In the genomic region with DNA sequence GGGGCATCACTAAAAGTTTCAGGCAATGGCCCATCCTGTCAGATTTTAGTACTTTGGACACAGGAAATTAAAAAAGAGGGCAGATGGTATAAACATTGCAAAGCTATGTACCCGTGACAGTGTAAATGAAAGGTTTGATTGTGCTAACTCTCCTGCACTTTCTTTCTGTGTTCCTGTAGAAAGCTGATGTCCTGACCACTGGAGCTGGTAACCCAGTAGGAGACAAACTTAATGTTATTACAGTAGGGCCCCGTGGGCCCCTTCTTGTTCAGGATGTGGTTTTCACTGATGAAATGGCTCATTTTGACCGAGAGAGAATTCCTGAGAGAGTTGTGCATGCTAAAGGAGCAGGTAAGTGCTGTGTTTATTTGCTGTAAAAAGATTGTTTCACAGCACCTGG, we compare ENCODE assay signal across 13 cellular contexts. TPM values are rescaled to one million over a fixed set of nuclear protein-coding genes. Genes with fewer than 3 reads are reported as not detected.
DNase-seq lines count a peak whose midpoint lies in the region; ATAC-seq and TF ChIP-seq lines count a peak whose summit lies in the region.
"Had no signal": no experiment of that assay in that cellular context is flagged by ENCODE, and none has a peak within 500 bp of the region (broad histone marks: within the 10 kb centered on the region; RNA-seq: fewer than 3 reads in every experiment).

No MANE protein-coding gene starts in this region.

- no peaks in the 10 kb centered on the region for H3K27me3 Mint-ChIP-seq in nephron progenitor cell (ENCODE audit: low read depth, poor library complexity)
- H3K27me3 Mint-ChIP-seq: progenitor cell of endocrine pancreas had no signal

- H3K9me3 Mint-ChIP-seq in nephron progenitor cell, result no peaks in the 10 kb centered on the region

- peak; percentile 57 for ATAC-seq in GM21619 (IDR thresholded peaks at IDR 0.05; ENCODE audit: unreplicated experiment)
- ATAC-seq: HCT116, left colon had no signal

- in situ Hi-C loops in SK-MEL-5 (cut with HindIII; ENCODE audit: low pct_unique_long_range_greater_than_20kb, low sequenced_read_pairs), result no loop called here

- DNase-seq in DMS79 treated with DMSO at 0.1 percent for 48 hours (lab: John Stamatoyannopoulos, UW) (peak; percentile 30), SK-MEL-5 (ENCODE audit: low read depth, low spot score) (peak; percentile 92), left kidney (ENCODE audit: low read depth, low spot score) (peak; percentile 12), OCI-M1 (lab: John Stamatoyannopoulos, UW) (no peak), LoVo (ENCODE audit: low spot score) (no peak), nephron progenitor cell (no peak), COLO668 (lab: John Stamatoyannopoulos, UW; ENCODE audit: unreplicated experiment) (no peak)
- DNase-seq: activated CD8-positive, alpha-beta memory T cell treated with anti-CD3 and anti-CD28 coated beads, Interleukin-2, amount 50 U/mL, for 48 hours; left colon; SHP77 treated with DMSO at 0.1 percent for 48 hours had no signal

- no peak overlapping the region for H3K27ac Mint-ChIP-seq in nephron progenitor cell
- H3K27ac Mint-ChIP-seq: progenitor cell of endocrine pancreas had no signal

- H3K36me3 Mint-ChIP-seq in nephron progenitor cell (ENCODE audit: low read depth), result no peaks in the 10 kb centered on the region

- no peaks in the 10 kb centered on the region for H3K4me1 Mint-ChIP-seq in nephron progenitor cell

- H3K4me3 Mint-ChIP-seq in nephron progenitor cell, result no peak overlapping the region

- no peak for TF ChIP-seq CTCF in nephron progenitor cell (IDR thresholded peaks at IDR 0.05)

RNA-seq across cellular contexts. Expression of gene CAT, which starts 10.3 kb away (rescaled TPM):
- 101 and 105 TPM in 2 replicates for total RNA-seq in SK-MEL-5 (2014; rRNA removed; shearing (Covaris generic))
- polyA plus RNA-seq in SK-MEL-5 (2015; cell fraction: cytosol; rRNA removed), result 92.9 and 117 TPM in 2 replicates
- 104 and 132 TPM in 2 replicates for polyA plus RNA-seq in SK-MEL-5 (2015; cell fraction: nucleus; rRNA removed)

Comparison
In these comparisons a context has a peak if more than half of its experiments do, and no peak if none do; other contexts are left out.
1. DNase-seq: peak in DMS79 treated with DMSO at 0.1 percent for 48 hours (single experiment), SK-MEL-5 (single experiment) and left kidney (single experiment); none in OCI-M1 (single experiment), LoVo (single experiment), nephron progenitor cell (single experiment) and COLO668 (single experiment).